ENCODE assay signal across 1 cellular context in genomic region chr16:68087688-68088087, GRCh38.
TF ChIP-seq lines count a peak whose summit lies in the region.

No MANE protein-coding gene starts in this region.

TF ChIP-seq in HepG2, 621 proteins besides CTCF, POLR2A, EP300 and RAD21:
- no peak for TF ChIP-seq ZNF143 (CRISPR knock-in tag; IDR thresholded peaks at IDR 0.05)
- TF ChIP-seq KLF15 (CRISPR knock-in tag; IDR thresholded peaks at IDR 0.05; ENCODE audit: borderline replicate concordance) = no peak
- no peak for TF ChIP-seq SETDB1 (CRISPR knock-in tag; IDR thresholded peaks at IDR 0.05; ENCODE audit: borderline replicate concordance)
- no peak for TF ChIP-seq ZUFSP (CRISPR knock-in tag; IDR thresholded peaks at IDR 0.05; ENCODE audit: borderline replicate concordance)
- no peak for TF ChIP-seq KDM5B (CRISPR knock-in tag; IDR thresholded peaks at IDR 0.05; ENCODE audit: borderline replicate concordance)
- no peak for TF ChIP-seq ZFP36L2 (CRISPR knock-in tag; IDR thresholded peaks at IDR 0.05)
